ENCODE assay signal across 1 cellular context in genomic region chr10:74179124-74179710, GRCh38.
TF ChIP-seq lines count a peak whose summit lies in the region.

No MANE protein-coding gene starts in this region.

TF ChIP-seq in K562, 482 proteins besides CTCF, POLR2A, EP300 and RAD21 (continued from another document and continues in another):
- TF ChIP-seq, protein P1, sequence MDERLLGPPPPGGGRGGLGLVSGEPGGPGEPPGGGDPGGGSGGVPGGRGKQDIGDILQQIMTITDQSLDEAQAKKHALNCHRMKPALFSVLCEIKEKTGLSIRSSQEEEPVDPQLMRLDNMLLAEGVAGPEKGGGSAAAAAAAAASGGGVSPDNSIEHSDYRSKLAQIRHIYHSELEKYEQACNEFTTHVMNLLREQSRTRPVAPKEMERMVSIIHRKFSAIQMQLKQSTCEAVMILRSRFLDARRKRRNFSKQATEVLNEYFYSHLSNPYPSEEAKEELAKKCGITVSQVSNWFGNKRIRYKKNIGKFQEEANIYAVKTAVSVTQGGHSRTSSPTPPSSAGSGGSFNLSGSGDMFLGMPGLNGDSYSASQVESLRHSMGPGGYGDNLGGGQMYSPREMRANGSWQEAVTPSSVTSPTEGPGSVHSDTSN (CRISPR knock-in tag; IDR thresholded peaks at IDR 0.05; ENCODE audit: low read depth): no peak
- TF ChIP-seq, protein P1 (tag; conservative IDR thresholded peaks at IDR 0.05; ENCODE audit: low read depth): peak; percentile 63
- TF ChIP-seq SIN3A (IDR thresholded peaks at IDR 0.05; ENCODE audit: borderline replicate concordance in 2 of 2, control insufficient read depth in 1 of 2, low read depth in 2 of 2, low read length in 2 of 2): no peak
- TF ChIP-seq ZNF239 (CRISPR knock-in tag; IDR thresholded peaks at IDR 0.05): peak; percentile 87
- TF ChIP-seq C11orf30 (IDR thresholded peaks at IDR 0.05; ENCODE audit: low read depth): no peak
- TF ChIP-seq ZKSCAN1 (IDR thresholded peaks at IDR 0.05; ENCODE audit: low read depth, low read length): no peak
- peak; percentile 91 for TF ChIP-seq PYGO2 (tag; IDR thresholded peaks at IDR 0.05)
- TF ChIP-seq GATA2 (CRISPR knock-in tag; IDR thresholded peaks at IDR 0.05): no peak
- peak; percentile 43; the same call in 1 of the 2 replicates for TF ChIP-seq VEZF1 (CRISPR knock-in tag; IDR thresholded peaks at IDR 0.05)
- TF ChIP-seq ZNF668 (CRISPR knock-in tag; IDR thresholded peaks at IDR 0.05): peak; percentile 95
- TF ChIP-seq SP1 (CRISPR knock-in tag; IDR thresholded peaks at IDR 0.05): peak; percentile 61; the same call in 1 of the 2 replicates
- peak; percentile 63 for TF ChIP-seq RFX1 (IDR thresholded peaks at IDR 0.05)
- peak; percentile 28; the same call in 1 of the 2 replicates for TF ChIP-seq MAFG (tag; conservative IDR thresholded peaks at IDR 0.05)
- TF ChIP-seq ZNF507 (tag; conservative IDR thresholded peaks at IDR 0.05): peak; percentile 45; the same call in 1 of the 2 replicates
- TF ChIP-seq FOXJ3 (CRISPR knock-in tag; IDR thresholded peaks at IDR 0.05): no peak
- TF ChIP-seq RREB1 (CRISPR knock-in tag; IDR thresholded peaks at IDR 0.05): peak; percentile 67; the same call in 1 of the 2 replicates
- TF ChIP-seq ZNF444 (CRISPR knock-in tag; IDR thresholded peaks at IDR 0.05): peak; percentile 83
- TF ChIP-seq ZNF224 (CRISPR knock-in tag; IDR thresholded peaks at IDR 0.05): no peak
- TF ChIP-seq ASH1L (IDR thresholded peaks at IDR 0.05; ENCODE audit: borderline replicate concordance, low read depth, partially characterized antibody): no peak
- no peak for TF ChIP-seq SREBF2 (CRISPR knock-in tag; IDR thresholded peaks at IDR 0.05)
- peak; percentile 77 for TF ChIP-seq ZNF134 (CRISPR knock-in tag; conservative IDR thresholded peaks at IDR 0.05)
- TF ChIP-seq, protein P2, sequence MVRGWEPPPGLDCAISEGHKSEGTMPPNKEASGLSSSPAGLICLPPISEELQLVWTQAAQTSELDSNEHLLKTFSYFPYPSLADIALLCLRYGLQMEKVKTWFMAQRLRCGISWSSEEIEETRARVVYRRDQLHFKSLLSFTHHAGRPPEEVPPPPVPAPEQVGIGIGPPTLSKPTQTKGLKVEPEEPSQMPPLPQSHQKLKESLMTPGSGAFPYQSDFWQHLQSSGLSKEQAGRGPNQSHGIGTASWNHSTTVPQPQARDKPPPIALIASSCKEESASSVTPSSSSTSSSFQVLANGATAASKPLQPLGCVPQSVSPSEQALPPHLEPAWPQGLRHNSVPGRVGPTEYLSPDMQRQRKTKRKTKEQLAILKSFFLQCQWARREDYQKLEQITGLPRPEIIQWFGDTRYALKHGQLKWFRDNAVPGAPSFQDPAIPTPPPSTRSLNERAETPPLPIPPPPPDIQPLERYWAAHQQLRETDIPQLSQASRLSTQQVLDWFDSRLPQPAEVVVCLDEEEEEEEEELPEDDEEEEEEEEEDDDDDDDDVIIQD (CRISPR knock-in tag; IDR thresholded peaks at IDR 0.05): no peak
- TF ChIP-seq HBP1 (CRISPR knock-in tag; IDR thresholded peaks at IDR 0.05): 0 out of 2 replicates have a peak, but pooled peaks have one; percentile 82
- TF ChIP-seq, protein P3, sequence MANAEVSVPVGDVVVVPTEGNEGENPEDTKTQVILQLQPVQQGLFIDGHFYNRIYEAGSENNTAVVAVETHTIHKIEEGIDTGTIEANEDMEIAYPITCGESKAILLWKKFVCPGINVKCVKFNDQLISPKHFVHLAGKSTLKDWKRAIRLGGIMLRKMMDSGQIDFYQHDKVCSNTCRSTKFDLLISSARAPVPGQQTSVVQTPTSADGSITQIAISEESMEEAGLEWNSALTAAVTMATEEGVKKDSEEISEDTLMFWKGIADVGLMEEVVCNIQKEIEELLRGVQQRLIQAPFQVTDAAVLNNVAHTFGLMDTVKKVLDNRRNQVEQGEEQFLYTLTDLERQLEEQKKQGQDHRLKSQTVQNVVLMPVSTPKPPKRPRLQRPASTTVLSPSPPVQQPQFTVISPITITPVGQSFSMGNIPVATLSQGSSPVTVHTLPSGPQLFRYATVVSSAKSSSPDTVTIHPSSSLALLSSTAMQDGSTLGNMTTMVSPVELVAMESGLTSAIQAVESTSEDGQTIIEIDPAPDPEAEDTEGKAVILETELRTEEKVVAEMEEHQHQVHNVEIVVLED (CRISPR knock-in tag; IDR thresholded peaks at IDR 0.05): peak; percentile 63
- peak; percentile 98 for TF ChIP-seq CREB3 (tag; conservative IDR thresholded peaks at IDR 0.05; ENCODE audit: low read depth)
- TF ChIP-seq NFE2L1 (tag; IDR thresholded peaks at IDR 0.05; ENCODE audit: borderline replicate concordance, low read depth): peak; percentile 73
- TF ChIP-seq FOSL1 (tag; conservative IDR thresholded peaks at IDR 0.05): peak; percentile 68
- no peak for TF ChIP-seq ZNF146 (CRISPR knock-in tag; IDR thresholded peaks at IDR 0.05; ENCODE audit: unreplicated experiment)
- TF ChIP-seq, protein P4, sequence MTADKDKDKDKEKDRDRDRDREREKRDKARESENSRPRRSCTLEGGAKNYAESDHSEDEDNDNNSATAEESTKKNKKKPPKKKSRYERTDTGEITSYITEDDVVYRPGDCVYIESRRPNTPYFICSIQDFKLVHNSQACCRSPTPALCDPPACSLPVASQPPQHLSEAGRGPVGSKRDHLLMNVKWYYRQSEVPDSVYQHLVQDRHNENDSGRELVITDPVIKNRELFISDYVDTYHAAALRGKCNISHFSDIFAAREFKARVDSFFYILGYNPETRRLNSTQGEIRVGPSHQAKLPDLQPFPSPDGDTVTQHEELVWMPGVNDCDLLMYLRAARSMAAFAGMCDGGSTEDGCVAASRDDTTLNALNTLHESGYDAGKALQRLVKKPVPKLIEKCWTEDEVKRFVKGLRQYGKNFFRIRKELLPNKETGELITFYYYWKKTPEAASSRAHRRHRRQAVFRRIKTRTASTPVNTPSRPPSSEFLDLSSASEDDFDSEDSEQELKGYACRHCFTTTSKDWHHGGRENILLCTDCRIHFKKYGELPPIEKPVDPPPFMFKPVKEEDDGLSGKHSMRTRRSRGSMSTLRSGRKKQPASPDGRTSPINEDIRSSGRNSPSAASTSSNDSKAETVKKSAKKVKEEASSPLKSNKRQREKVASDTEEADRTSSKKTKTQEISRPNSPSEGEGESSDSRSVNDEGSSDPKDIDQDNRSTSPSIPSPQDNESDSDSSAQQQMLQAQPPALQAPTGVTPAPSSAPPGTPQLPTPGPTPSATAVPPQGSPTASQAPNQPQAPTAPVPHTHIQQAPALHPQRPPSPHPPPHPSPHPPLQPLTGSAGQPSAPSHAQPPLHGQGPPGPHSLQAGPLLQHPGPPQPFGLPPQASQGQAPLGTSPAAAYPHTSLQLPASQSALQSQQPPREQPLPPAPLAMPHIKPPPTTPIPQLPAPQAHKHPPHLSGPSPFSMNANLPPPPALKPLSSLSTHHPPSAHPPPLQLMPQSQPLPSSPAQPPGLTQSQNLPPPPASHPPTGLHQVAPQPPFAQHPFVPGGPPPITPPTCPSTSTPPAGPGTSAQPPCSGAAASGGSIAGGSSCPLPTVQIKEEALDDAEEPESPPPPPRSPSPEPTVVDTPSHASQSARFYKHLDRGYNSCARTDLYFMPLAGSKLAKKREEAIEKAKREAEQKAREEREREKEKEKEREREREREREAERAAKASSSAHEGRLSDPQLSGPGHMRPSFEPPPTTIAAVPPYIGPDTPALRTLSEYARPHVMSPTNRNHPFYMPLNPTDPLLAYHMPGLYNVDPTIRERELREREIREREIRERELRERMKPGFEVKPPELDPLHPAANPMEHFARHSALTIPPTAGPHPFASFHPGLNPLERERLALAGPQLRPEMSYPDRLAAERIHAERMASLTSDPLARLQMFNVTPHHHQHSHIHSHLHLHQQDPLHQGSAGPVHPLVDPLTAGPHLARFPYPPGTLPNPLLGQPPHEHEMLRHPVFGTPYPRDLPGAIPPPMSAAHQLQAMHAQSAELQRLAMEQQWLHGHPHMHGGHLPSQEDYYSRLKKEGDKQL (CRISPR knock-in tag; IDR thresholded peaks at IDR 0.05; ENCODE audit: borderline replicate concordance): no peak
- peak; percentile 20; the same call in 1 of the 2 replicates for TF ChIP-seq ATF7 (IDR thresholded peaks at IDR 0.05)
- TF ChIP-seq E2F3 (CRISPR knock-in tag; IDR thresholded peaks at IDR 0.05): peak; percentile 88
- TF ChIP-seq PURB (CRISPR knock-in tag; IDR thresholded peaks at IDR 0.05; ENCODE audit: low read depth): no peak
- TF ChIP-seq ZNF263 (CRISPR knock-in tag; IDR thresholded peaks at IDR 0.05; ENCODE audit: borderline replicate concordance): no peak
- 0 out of 2 replicates have a peak, but pooled peaks have one; percentile 85 for TF ChIP-seq ZNF133 (CRISPR knock-in tag; IDR thresholded peaks at IDR 0.05)
- TF ChIP-seq HDAC2 (IDR thresholded peaks at IDR 0.05): 0 out of 2 replicates have a peak, but pooled peaks have one; percentile 51
